30 cellular contexts compared by ENCODE assay signal in genomic region chr21:40800126-40800525, GRCh38. TPM values are rescaled to one million over a fixed set of nuclear protein-coding genes. Genes with fewer than 3 reads are reported as not detected.
"Had no signal": no experiment of that assay in that cellular context is flagged by ENCODE, and none has a peak within 500 bp of the region (broad histone marks: within the 10 kb centered on the region; RNA-seq: fewer than 3 reads in every experiment).

No MANE protein-coding gene starts in this region.

- FAIRE-seq: urothelium cell line had no signal

- H3K27me3 ChIP-seq: stomach, suprapubic skin, testis, thyroid gland, tibial artery, tibial nerve, transverse colon, upper lobe of left lung, upper lobe of right lung, uterus, vagina had no signal

- H3K4me3 ChIP-seq: stomach, suprapubic skin, testis, thoracic aorta, thyroid gland, tibial artery, tibial nerve, transverse colon, upper lobe of left lung, upper lobe of right lung, uterus, vagina had no signal

- ATAC-seq: stimulated activated effector memory CD8-positive, alpha-beta T cell treated with anti-CD3 and anti-CD28 coated beads, Interleukin-12 subunit alpha, Interleukin-12 subunit beta, amount 100 ng/mL, for 72 hours; stimulated activated memory B cell treated with anti-CD40 and anti-IgM and Interleukin-4, amounts not matched to agents 10 μg/mL and 1 μg/mL and 100 μg/mL, for 72 hours; stimulated activated naive B cell treated with anti-CD40 and anti-IgM and Interleukin-4, amounts not matched to agents 10 μg/mL and 1 μg/mL and 100 μg/mL, for 72 hours; stimulated activated naive CD8-positive, alpha-beta T cell treated with anti-CD3 and anti-CD28 coated beads, Interleukin-15, amount 100 ng/mL, for 72 hours; stimulated activated naive CD8-positive, alpha-beta T cell treated with anti-CD3 and anti-CD28 coated beads, Interleukin-15, Interleukin-2, amounts not matched to agents 100 U/mL and 50 U/mL, for 24 hours; upper lobe of right lung had no signal

- H3K27ac ChIP-seq: stomach, suprapubic skin, testis, thoracic aorta, thyroid gland, tibial artery, tibial nerve, transverse colon, upper lobe of left lung, upper lobe of right lung, uterus, vagina had no signal

- DNase-seq: stimulated activated CD4-positive, alpha-beta T cell treated with anti-CD3 and anti-CD28 coated beads, Interleukin-2, amount 100 ng/mL, for 48 hours; stimulated activated CD4-positive, alpha-beta T cell treated with anti-CD3 and anti-CD28 coated beads, Interleukin-4, amount 100 ng/mL, for 1 hour; stimulated activated CD4-positive, alpha-beta T cell treated with anti-CD3 and anti-CD28 coated beads, Interleukin-4, amount 100 ng/mL, for 24 hours; stimulated activated CD4-positive, alpha-beta T cell treated with anti-CD3 and anti-CD28 coated beads, Interleukin-4, amount 100 ng/mL, for 4 hours; stimulated activated CD8-positive, alpha-beta memory T cell treated with anti-CD3 and anti-CD28 coated beads, Interleukin-4, amount 100 ng/mL, for 48 hours; stimulated activated naive B cell treated with anti-CD40 and anti-IgM and Interleukin-4, amounts not matched to agents 10 μg/mL and 1 μg/mL and 100 μg/mL, for 72 hours; stimulated activated naive CD4-positive, alpha-beta T cell; stimulated activated naive CD4-positive, alpha-beta T cell treated with Interleukin-2 at 50 U/mL for 16 hours; stimulated activated naive CD8-positive, alpha-beta T cell treated with anti-CD3 and anti-CD28 coated beads, Interleukin-15, amount 100 ng/mL, for 72 hours; stimulated activated naive CD8-positive, alpha-beta T cell treated with anti-CD3 and anti-CD28 coated beads, Interleukin-15, Interleukin-2, amounts not matched to agents 100 U/mL and 50 U/mL, for 24 hours; stomach; substantia nigra; testis; thyroid gland; tibial artery; transverse colon; trophoblast cell; upper lobe of left lung; upper lobe of right lung; uterus had no signal

- H3K27ac Mint-ChIP-seq: stimulated activated effector memory CD8-positive, alpha-beta T cell treated with anti-CD3 and anti-CD28 coated beads, Interleukin-12 subunit alpha, Interleukin-12 subunit beta, amount 100 ng/mL, for 72 hours; stimulated activated memory B cell treated with anti-CD40 and anti-IgM and Interleukin-4, amounts not matched to agents 10 μg/mL and 1 μg/mL and 100 μg/mL, for 72 hours; stimulated activated naive B cell treated with anti-CD40 and anti-IgM and Interleukin-4, amounts not matched to agents 10 μg/mL and 1 μg/mL and 100 μg/mL, for 72 hours; stimulated activated naive CD8-positive, alpha-beta T cell treated with anti-CD3 and anti-CD28 coated beads, Interleukin-15, amount 100 ng/mL, for 72 hours; stimulated activated naive CD8-positive, alpha-beta T cell treated with anti-CD3 and anti-CD28 coated beads, Interleukin-15, Interleukin-2, amounts not matched to agents 100 ng/mL and 50 ng/mL, for 24 hours; type B pancreatic cell had no signal

- H3K36me3 ChIP-seq: stomach, suprapubic skin, thoracic aorta, thyroid gland, tibial artery, tibial nerve, transverse colon, upper lobe of left lung, upper lobe of right lung, uterus, vagina had no signal

- H3K27me3 Mint-ChIP-seq: stimulated activated memory B cell treated with anti-CD40 and anti-IgM and Interleukin-4, amounts not matched to agents 10 μg/mL and 1 μg/mL and 100 μg/mL, for 72 hours; stimulated activated naive B cell treated with anti-CD40 and anti-IgM and Interleukin-4, amounts not matched to agents 10 μg/mL and 1 μg/mL and 100 μg/mL, for 72 hours; stimulated activated naive CD8-positive, alpha-beta T cell treated with anti-CD3 and anti-CD28 coated beads, Interleukin-15, Interleukin-2, amounts not matched to agents 100 ng/mL and 50 ng/mL, for 24 hours had no signal

- H3K4me1 ChIP-seq: stomach, suprapubic skin, testis, thyroid gland, tibial artery, tibial nerve, transverse colon, upper lobe of left lung, upper lobe of right lung, uterus, vagina had no signal

- H3K36me3 Mint-ChIP-seq: stimulated activated effector memory CD8-positive, alpha-beta T cell treated with anti-CD3 and anti-CD28 coated beads, Interleukin-12 subunit alpha, Interleukin-12 subunit beta, amount 100 ng/mL, for 72 hours; stimulated activated memory B cell treated with anti-CD40 and anti-IgM and Interleukin-4, amounts not matched to agents 10 μg/mL and 1 μg/mL and 100 μg/mL, for 72 hours; stimulated activated naive B cell treated with anti-CD40 and anti-IgM and Interleukin-4, amounts not matched to agents 10 μg/mL and 1 μg/mL and 100 μg/mL, for 72 hours; type B pancreatic cell had no signal

- H3K4me1 Mint-ChIP-seq: stimulated activated effector memory CD8-positive, alpha-beta T cell treated with anti-CD3 and anti-CD28 coated beads, Interleukin-12 subunit alpha, Interleukin-12 subunit beta, amount 100 ng/mL, for 72 hours; stimulated activated memory B cell treated with anti-CD40 and anti-IgM and Interleukin-4, amounts not matched to agents 10 μg/mL and 1 μg/mL and 100 μg/mL, for 72 hours; stimulated activated naive B cell treated with anti-CD40 and anti-IgM and Interleukin-4, amounts not matched to agents 10 μg/mL and 1 μg/mL and 100 μg/mL, for 72 hours; stimulated activated naive CD8-positive, alpha-beta T cell treated with anti-CD3 and anti-CD28 coated beads, Interleukin-15, amount 100 ng/mL, for 72 hours had no signal

- H3K4me3 Mint-ChIP-seq: stimulated activated effector memory CD8-positive, alpha-beta T cell treated with anti-CD3 and anti-CD28 coated beads, Interleukin-12 subunit alpha, Interleukin-12 subunit beta, amount 100 ng/mL, for 72 hours; stimulated activated memory B cell treated with anti-CD40 and anti-IgM and Interleukin-4, amounts not matched to agents 10 μg/mL and 1 μg/mL and 100 μg/mL, for 72 hours; stimulated activated naive B cell treated with anti-CD40 and anti-IgM and Interleukin-4, amounts not matched to agents 10 μg/mL and 1 μg/mL and 100 μg/mL, for 72 hours; stimulated activated naive CD8-positive, alpha-beta T cell treated with anti-CD3 and anti-CD28 coated beads, Interleukin-15, amount 100 ng/mL, for 72 hours; stimulated activated naive CD8-positive, alpha-beta T cell treated with anti-CD3 and anti-CD28 coated beads, Interleukin-15, Interleukin-2, amounts not matched to agents 100 ng/mL and 50 ng/mL, for 24 hours; type B pancreatic cell had no signal

- H3K9me3 ChIP-seq: testis, thyroid gland had no signal

RNA-seq across cellular contexts. Expression of gene DSCAM, which starts 46.8 kb away (rescaled TPM):
- total RNA-seq: thoracic aorta, upper lobe of right lung, ureter, vagina had no signal
- polyA plus RNA-seq: stomach had no signal
